In the genomic region with DNA sequence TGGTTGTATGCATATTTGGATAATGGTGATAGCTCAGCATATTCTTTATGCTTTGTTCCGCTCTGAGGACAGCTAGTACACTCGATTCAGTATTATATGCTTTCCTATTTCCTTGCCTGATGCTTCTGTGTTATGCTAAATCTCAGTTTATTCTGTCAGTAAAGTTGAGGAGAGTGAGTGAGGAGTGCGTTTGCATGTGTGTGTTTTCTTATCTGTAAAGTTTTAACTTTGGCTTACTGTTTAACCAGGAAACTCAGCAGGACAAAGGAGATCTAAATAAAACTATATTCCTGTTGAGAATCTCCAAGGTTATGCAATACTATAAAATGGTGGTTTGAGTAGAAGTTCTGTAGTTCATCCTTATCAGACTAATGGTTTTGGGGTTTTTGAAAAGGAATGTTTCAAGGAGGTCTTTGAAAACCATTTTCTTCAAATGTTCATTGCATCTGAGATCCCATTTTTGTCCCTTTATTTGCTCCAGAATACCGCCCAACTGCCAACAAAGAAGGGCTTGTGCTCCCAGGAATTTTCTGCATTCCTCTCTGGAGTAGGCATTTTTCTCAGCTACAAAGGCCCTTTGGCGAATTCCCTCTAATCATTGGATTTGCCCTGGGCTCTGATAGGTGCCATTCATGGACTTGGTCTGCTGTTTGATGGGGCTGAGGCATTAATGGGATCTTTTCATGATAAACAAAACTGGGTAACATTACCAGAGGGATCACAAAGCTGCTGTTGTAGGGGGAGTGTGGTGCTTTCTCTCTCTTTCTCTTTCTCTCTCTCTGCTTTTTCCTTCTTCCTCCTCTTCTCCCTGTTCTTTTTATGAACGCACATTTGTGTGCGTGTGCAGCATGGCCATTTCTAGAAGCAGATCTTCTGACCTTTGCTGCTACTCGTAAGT, we compare ENCODE assay signal across 13 cellular contexts.
DNase-seq lines count a peak whose midpoint lies in the region; ATAC-seq, FAIRE-seq and TF ChIP-seq lines count a peak whose summit lies in the region.
"Had no signal": no experiment of that assay in that cellular context is flagged by ENCODE, and none has a peak within 500 bp of the region (broad histone marks: within the 10 kb centered on the region; RNA-seq: fewer than 3 reads in every experiment).

No MANE protein-coding gene starts in this region.

- H3K9me3 ChIP-seq in small intestine (ENCODE audit: control insufficient read depth, low read depth), result no peaks in the 10 kb centered on the region
- H3K9me3 ChIP-seq: thyroid gland had no signal

- H3K27ac ChIP-seq in small intestine (ENCODE audit: low read depth in 1 of 2, low read length in 1 of 2), result no peak overlapping the region
- H3K27ac ChIP-seq: thyroid gland had no signal

- no peak for DNase-seq in HFFc6
- peak; percentile 87 for DNase-seq in astrocyte of the hippocampus (ENCODE audit: low read depth, low spot score)
- peak; percentile 83 for DNase-seq in kidney tubule cell (ENCODE audit: low spot score)
- DNase-seq in small intestine, result peak; percentile 54
- DNase-seq in activated CD8-positive, alpha-beta memory T cell treated with anti-CD3 and anti-CD28 coated beads, Interleukin-2, amount 50 U/mL, for 4 hours, result no peak
- DNase-seq in RKO (ENCODE audit: low spot score), result no peak
- DNase-seq: aorta, naive B cell, NCI-H526, T-helper 2 cell, thyroid gland had no signal

- H3K36me3 Mint-ChIP-seq in HFFc6 (ENCODE audit: low read depth), result peaks cover 33% of the 10 kb centered on the region
- H3K36me3 Mint-ChIP-seq: naive B cell had no signal

- peak overlapping the region; percentile 31 for H3K4me3 Mint-ChIP-seq in HFFc6
- H3K4me3 Mint-ChIP-seq: naive B cell had no signal

- no peaks in the 10 kb centered on the region for H3K9me3 Mint-ChIP-seq in HFFc6
- H3K9me3 Mint-ChIP-seq: naive B cell had no signal

- peaks cover 0 to 7% of the 10 kb centered on the region in 2 donors for H3K4me1 ChIP-seq in small intestine (ENCODE audit: control insufficient read depth in 2 of 2, insufficient read depth in 1 of 2, low read depth in 1 of 2, low read length in 1 of 2)

- WGBS in small intestine, 3 donors, result 43 to 71% (median 52%) methylated on average over 8 of the region's 8 CpGs

- no peak for TF ChIP-seq CTCF in HFFc6 (IDR thresholded peaks at IDR 0.05)

- FAIRE-seq in small intestine (lab: Jason Lieb, UNC), result no peak

- H3K27me3 Mint-ChIP-seq in HFFc6 (ENCODE audit: insufficient read depth), result peaks cover 8% of the 10 kb centered on the region

- ATAC-seq in GM21529 (IDR thresholded peaks at IDR 0.05; ENCODE audit: unreplicated experiment), result no peak
- ATAC-seq in HG02840 (IDR thresholded peaks at IDR 0.05; ENCODE audit: low FRiP score, unreplicated experiment), result no peak

- no peaks in the 10 kb centered on the region for H3K36me3 ChIP-seq in small intestine (ENCODE audit: control insufficient read depth in 2 of 2, insufficient read depth in 2 of 2, low read length in 2 of 2)
- H3K36me3 ChIP-seq: thyroid gland had no signal

- H3K27me3 ChIP-seq in small intestine (ENCODE audit: control insufficient read depth in 2 of 2, insufficient read depth in 2 of 2, low read length in 2 of 2), result no peaks in the 10 kb centered on the region
- H3K27me3 ChIP-seq: thyroid gland had no signal

- H3K27ac Mint-ChIP-seq in HFFc6, result peak overlapping the region; percentile 73
- H3K27ac Mint-ChIP-seq: naive B cell had no signal

- peaks cover 97% of the 10 kb centered on the region for H3K4me1 Mint-ChIP-seq in HFFc6 (ENCODE audit: low read depth)

- H3K4me3 ChIP-seq in small intestine (ENCODE audit: low read depth in 1 of 2, low read length in 2 of 2), result no peak overlapping the region
- H3K4me3 ChIP-seq: thyroid gland had no signal

Comparison
In these comparisons a context has a peak if more than half of its experiments do, and no peak if none do; other contexts are left out.
1. DNase-seq: peak in astrocyte of the hippocampus (single experiment), kidney tubule cell (single experiment) and small intestine (single experiment); none in HFFc6 (single experiment), activated CD8-positive, alpha-beta memory T cell treated with anti-CD3 and anti-CD28 coated beads, Interleukin-2, amount 50 U/mL, for 4 hours (single experiment) and RKO (single experiment).